In the genomic region with DNA sequence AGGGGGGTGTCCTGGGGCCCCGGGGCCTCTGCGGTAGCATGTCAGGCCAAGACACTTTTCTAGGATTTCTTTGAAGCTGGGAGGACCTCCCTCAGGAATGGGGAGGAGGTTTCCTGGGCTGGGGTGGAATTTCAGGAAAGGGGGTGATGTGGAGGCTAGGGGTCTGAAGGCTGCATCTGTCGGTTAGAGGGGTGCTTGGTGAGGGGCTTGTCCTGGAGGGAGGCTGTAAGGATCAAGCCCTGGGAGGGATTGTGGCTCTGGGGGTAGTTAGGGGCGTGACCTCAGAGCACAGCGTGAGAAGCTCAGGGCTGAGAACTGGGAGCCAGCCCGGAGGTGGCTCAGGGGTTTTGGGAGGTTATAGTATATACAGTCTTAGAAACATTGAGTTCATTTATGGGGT, we compare ENCODE assay signal across 8 cellular contexts. TPM values are rescaled to one million over a fixed set of nuclear protein-coding genes. Genes with fewer than 3 reads are reported as not detected.
DNase-seq lines count a peak whose midpoint lies in the region; ATAC-seq and TF ChIP-seq lines count a peak whose summit lies in the region.

No MANE protein-coding gene starts in this region.

- no peak overlapping the region for H3K27ac Mint-ChIP-seq in activated naive CD4-positive, alpha-beta T cell treated with anti-CD3 and anti-CD28 coated beads for 36 hours

- no peaks in the 10 kb centered on the region for H3K27me3 ChIP-seq in tibial nerve

- H3K4me3 ChIP-seq in astrocyte of the spinal cord (ENCODE audit: low read depth, low read length) (peak overlapping the region; percentile 77), tibial nerve (peak overlapping the region; percentile 56 to 98 (median 61))

- peaks cover 2% of the 10 kb centered on the region for H3K36me3 Mint-ChIP-seq in activated naive CD4-positive, alpha-beta T cell treated with anti-CD3 and anti-CD28 coated beads for 36 hours (ENCODE audit: low read depth)

- peaks cover 0 to 58% (median 30%) of the 10 kb centered on the region in 4 donors for H3K4me1 ChIP-seq in tibial nerve

- peak overlapping the region; percentile 19 for H3K4me3 Mint-ChIP-seq in activated naive CD4-positive, alpha-beta T cell treated with anti-CD3 and anti-CD28 coated beads for 36 hours

- DNase-seq in activated naive CD4-positive, alpha-beta T cell treated with anti-CD3 and anti-CD28 coated beads for 36 hours, result no peak
- DNase-seq in activated naive CD4-positive, alpha-beta T cell (lab: John Stamatoyannopoulos, UW), result no peak
- DNase-seq in astrocyte of the spinal cord (ENCODE audit: low read depth, low spot score) (no peak), left kidney (ENCODE audit: low read depth, low spot score) (peak; percentile 24), tibial nerve (ENCODE audit: low spot score in 2 of 2) (no peak), NCI-H1105 treated with DMSO at 0.1 percent for 48 hours (lab: John Stamatoyannopoulos, UW) (no peak)

- H3K4me1 Mint-ChIP-seq in activated naive CD4-positive, alpha-beta T cell treated with anti-CD3 and anti-CD28 coated beads for 36 hours (ENCODE audit: low read depth), result peaks cover 28% of the 10 kb centered on the region

- 9 to 17% methylated on average over 6 of the region's 6 CpGs for WGBS in tibial nerve, 2 donors

- intact Hi-C loops in activated naive CD4-positive, alpha-beta T cell treated with anti-CD3 and anti-CD28 coated beads for 36 hours (cut with micrococcal nuclease), result no loop called here

- no peak for ATAC-seq in HG02798 (IDR thresholded peaks at IDR 0.05; ENCODE audit: poor library complexity, unreplicated experiment)
- no peak for ATAC-seq in HG02885 (IDR thresholded peaks at IDR 0.05; ENCODE audit: poor library complexity, unreplicated experiment)

- H3K9me3 ChIP-seq in tibial nerve, result no peaks in the 10 kb centered on the region

- peaks cover 0 to 24% (median 0%) of the 10 kb centered on the region in 3 donors for H3K36me3 ChIP-seq in tibial nerve

- TF ChIP-seq EP300 in tibial nerve (IDR thresholded peaks at IDR 0.05), result no peak

- in situ Hi-C loops in astrocyte of the spinal cord (cut with HindIII; ENCODE audit: low sequenced_read_pairs), result no loop called here

- H3K27ac ChIP-seq in tibial nerve, result peak overlapping the region; percentile 95 to 100 (median 99)

- CTCF ChIA-PET in activated naive CD4-positive, alpha-beta T cell treated with anti-CD3 and anti-CD28 coated beads for 36 hours (lab: Charles Lee), result no interaction called here

- no peaks in the 10 kb centered on the region for H3K9me3 Mint-ChIP-seq in activated naive CD4-positive, alpha-beta T cell treated with anti-CD3 and anti-CD28 coated beads for 36 hours

- H3K27me3 Mint-ChIP-seq in activated naive CD4-positive, alpha-beta T cell treated with anti-CD3 and anti-CD28 coated beads for 36 hours (ENCODE audit: low read depth), result no peaks in the 10 kb centered on the region

- TF ChIP-seq POLR2A in tibial nerve (IDR thresholded peaks at IDR 0.05), result no peak

- TF ChIP-seq CTCF in astrocyte of the spinal cord (IDR thresholded peaks at IDR 0.05; ENCODE audit: low read depth, low read length) (no peak), tibial nerve (IDR thresholded peaks at IDR 0.05) (no peak)

RNA-seq across cellular contexts. Expression of a gene that starts 1.6 kb away (rescaled TPM):
- 1 to 10 TPM; 7.2 to 7.8 TPM for total RNA-seq in activated naive CD4-positive, alpha-beta T cell treated with anti-CD3 and anti-CD28 coated beads for 36 hours
- total RNA-seq in tibial nerve, result 100 to 1,000 TPM in 3 of 4 donors, 10 to 100 TPM in 1; 81.6 to 190 (median 162) TPM

RNA-seq across cellular contexts. Expression of a gene that starts 3.6 kb away (rescaled TPM):
- 10 to 100 TPM; 39.9 to 41.9 TPM for total RNA-seq in activated naive CD4-positive, alpha-beta T cell treated with anti-CD3 and anti-CD28 coated beads for 36 hours
- 10 to 100 TPM; 20.1 to 53.7 (median 31.1) TPM for total RNA-seq in tibial nerve

RNA-seq across cellular contexts. Expression of a gene that starts 27.3 kb away (rescaled TPM):
- total RNA-seq in activated naive CD4-positive, alpha-beta T cell treated with anti-CD3 and anti-CD28 coated beads for 36 hours, result 10 to 100 TPM; 85.2 to 97.8 TPM
- total RNA-seq in tibial nerve, result 10 to 100 TPM; 41.4 to 85.2 (median 72.4) TPM

RNA-seq across cellular contexts. Expression of a gene that starts 27.4 kb away (rescaled TPM):
- total RNA-seq in activated naive CD4-positive, alpha-beta T cell treated with anti-CD3 and anti-CD28 coated beads for 36 hours, result 10 to 100 TPM; 70.5 to 75.6 TPM
- 1 to 10 TPM; 4.7 to 6.8 (median 5.8) TPM for total RNA-seq in tibial nerve

RNA-seq across cellular contexts. Expression of a gene that starts 38.7 kb away (rescaled TPM):
- total RNA-seq in activated naive CD4-positive, alpha-beta T cell treated with anti-CD3 and anti-CD28 coated beads for 36 hours, result 100 to 1,000 TPM; 380 to 394 TPM
- 100 to 1,000 TPM; 106 to 147 (median 132) TPM for total RNA-seq in tibial nerve

Comparison
In these comparisons a context has a peak if more than half of its experiments do, and no peak if none do; other contexts are left out.
1. RNA of a gene that starts 1.6 kb away (total RNA-seq): 81.6 to 190 TPM in tibial nerve; 7.2 to 7.8 TPM in activated naive CD4-positive, alpha-beta T cell treated with anti-CD3 and anti-CD28 coated beads for 36 hours; every median in the first group is over 4 times any median in the second.